In genomic region chr7:135274495-135275268, GRCh38 we compare ENCODE assay signal across 8 cellular contexts. TPM values are rescaled to one million over a fixed set of nuclear protein-coding genes. Genes with fewer than 3 reads are reported as not detected.
A peak's percentile ranks its signal among the peaks of the same experiment; 100 is the strongest.
DNase-seq lines count a peak whose midpoint lies in the region; ATAC-seq and TF ChIP-seq lines count a peak whose summit lies in the region.

No MANE protein-coding gene starts in this region.

- H3K27ac ChIP-seq in dorsolateral prefrontal cortex: no peak overlapping the region

- no peaks in the 10 kb centered on the region for H3K9me3 Mint-ChIP-seq in activated CD4-positive, alpha-beta T cell treated with anti-CD3 and anti-CD28 coated beads, Interleukin-2, amount 10 ng/mL, durations not matched to agents 7 days and 5 days

- H3K27ac Mint-ChIP-seq in activated CD4-positive, alpha-beta T cell treated with anti-CD3 and anti-CD28 coated beads, Interleukin-2, amount 10 ng/mL, durations not matched to agents 7 days and 5 days: no peak overlapping the region

- H3K27me3 Mint-ChIP-seq in activated CD4-positive, alpha-beta T cell treated with anti-CD3 and anti-CD28 coated beads, Interleukin-2, amount 10 ng/mL, durations not matched to agents 7 days and 5 days: peaks cover 3% of the 10 kb centered on the region

- no peaks in the 10 kb centered on the region for H3K36me3 Mint-ChIP-seq in activated CD4-positive, alpha-beta T cell treated with anti-CD3 and anti-CD28 coated beads, Interleukin-2, amount 10 ng/mL, durations not matched to agents 7 days and 5 days (ENCODE audit: low read depth)

- ATAC-seq in GM18867 (IDR thresholded peaks at IDR 0.05; ENCODE audit: unreplicated experiment) (peak; percentile 67), HG03442 (IDR thresholded peaks at IDR 0.05; ENCODE audit: unreplicated experiment) (peak; percentile 79)

- peaks cover 2% of the 10 kb centered on the region for H3K4me1 Mint-ChIP-seq in activated CD4-positive, alpha-beta T cell treated with anti-CD3 and anti-CD28 coated beads, Interleukin-2, amount 10 ng/mL, durations not matched to agents 7 days and 5 days

- POLR2A ChIA-PET in activated CD4-positive, alpha-beta T cell treated with anti-CD3 and anti-CD28 coated beads, Interleukin-2, amount 10 ng/mL, durations not matched to agents 7 days and 5 days (lab: Charles Lee): no interaction called here

- peak overlapping the region in 1 of 59 donors; percentile 11 for H3K4me3 ChIP-seq in dorsolateral prefrontal cortex

- intact Hi-C loops in dorsolateral prefrontal cortex (cut with DNase I): no loop called here

- CTCF ChIA-PET in activated CD4-positive, alpha-beta T cell treated with anti-CD3 and anti-CD28 coated beads, Interleukin-2, amount 10 ng/mL, durations not matched to agents 7 days and 5 days (lab: Charles Lee): interaction anchor here (0.9 to 2.1 kb wide), 10 partner anchors 8 to 398 kb away, joined by 3 to 13 read pairs (median 4); no protein-coding TSS in a partner anchor

- peak; percentile 75 for DNase-seq in AG08396 (ENCODE audit: low spot score)
- DNase-seq in NCI-H524 treated with DMSO at 0.1 percent for 48 hours (lab: John Stamatoyannopoulos, UW): peak; percentile 28
- DNase-seq in activated CD4-positive, alpha-beta T cell treated with anti-CD3 and anti-CD28 coated beads, Interleukin-2, amount 10 ng/mL, durations not matched to agents 7 days and 5 days: peak; percentile 77
- peak in 9 of 10 donors; percentile 40 to 90 (median 62) for DNase-seq in dorsolateral prefrontal cortex
- DNase-seq in lung microvascular endothelial cell (ENCODE audit: low read depth in 2 of 2): peak; percentile 80 to 87
- DNase-seq in stimulated activated CD8-positive, alpha-beta memory T cell treated with anti-CD3 and anti-CD28 coated beads, Interleukin-15, amount 100 ng/mL, for 24 hours (ENCODE audit: low read depth): peak; percentile 54

- H3K27me3 ChIP-seq in dorsolateral prefrontal cortex: no peaks in the 10 kb centered on the region

- no peak overlapping the region for H3K4me3 Mint-ChIP-seq in activated CD4-positive, alpha-beta T cell treated with anti-CD3 and anti-CD28 coated beads, Interleukin-2, amount 10 ng/mL, durations not matched to agents 7 days and 5 days

- peak; percentile 74 to 97 (median 90) for TF ChIP-seq CTCF in dorsolateral prefrontal cortex (IDR thresholded peaks at IDR 0.05 in 54 of 56, conservative IDR thresholded peaks at IDR 0.05 in 2 of 56; ENCODE audit: low read depth in 1 of 56, partially characterized antibody in 56 of 56)

RNA-seq across cellular contexts. Expression of gene STRA8, which starts 41.0 kb away (rescaled TPM):
- total RNA-seq in activated CD4-positive, alpha-beta T cell treated with anti-CD3 and anti-CD28 coated beads, Interleukin-2, amount 10 ng/mL, durations not matched to agents 7 days and 5 days: not detected
- under 1 TPM in 9 of 120 experiments, not detected in 111; 0.45 to 0.95 (median 0.67) TPM for total RNA-seq in dorsolateral prefrontal cortex
- not detected in 2 replicates for total RNA-seq in lung microvascular endothelial cell

Comparison
In these comparisons a context has a peak if more than half of its experiments do, and no peak if none do; other contexts are left out.
1. DNase-seq: peak in every context shown above with its lines; median percentile 84 in lung microvascular endothelial cell; 77 in activated CD4-positive, alpha-beta T cell treated with anti-CD3 and anti-CD28 coated beads, Interleukin-2, amount 10 ng/mL, durations not matched to agents 7 days and 5 days; 75 in AG08396; 62 in dorsolateral prefrontal cortex; 54 in stimulated activated CD8-positive, alpha-beta memory T cell treated with anti-CD3 and anti-CD28 coated beads, Interleukin-15, amount 100 ng/mL, for 24 hours; 28 in NCI-H524 treated with DMSO at 0.1 percent for 48 hours.